13 cellular contexts compared by ENCODE assay signal in genomic region chr1:63143482-63143881, GRCh38.
"Had no signal": no experiment of that assay in that cellular context is flagged by ENCODE, and none has a peak within 500 bp of the region (broad histone marks: within the 10 kb centered on the region; RNA-seq: fewer than 3 reads in every experiment).

No MANE protein-coding gene starts in this region.

- H3K4me1 ChIP-seq: colonic mucosa, esophagus muscularis mucosa, neural progenitor cell, pancreas, sigmoid colon had no signal

- ATAC-seq: activated T-helper 17 cell treated with anti-CD3 and anti-CD28 coated beads, Interleukin-2, amount 50 U/mL, for 72 hours; pancreas; stimulated activated naive CD8-positive, alpha-beta T cell treated with anti-CD3 and anti-CD28 coated beads, Interleukin-15, amount 100 ng/mL, for 72 hours had no signal

- H3K9me3 ChIP-seq: colonic mucosa, esophagus muscularis mucosa, pancreas, sigmoid colon had no signal

- H3K4me3 ChIP-seq: colonic mucosa, esophagus muscularis mucosa, lung, neural progenitor cell, pancreas, sigmoid colon had no signal

- H3K4me2 ChIP-seq: neural progenitor cell had no signal

- H3K27me3 ChIP-seq: colonic mucosa, esophagus muscularis mucosa, neural progenitor cell, pancreas, sigmoid colon had no signal

- DNase-seq: activated naive CD4-positive, alpha-beta T cell treated with anti-CD3 and anti-CD28 coated beads, Interleukin-2, amount 10 ng/mL, durations not matched to agents 7 days and 5 days; activated T-cell treated with anti-CD3 and anti-CD28 coated beads for 4 hours; colonic mucosa; islet precursor cell; midbrain; pancreas; sigmoid colon; stimulated activated CD4-positive, alpha-beta T cell treated with anti-CD3 and anti-CD28 coated beads, Interleukin-1b, Interleukin-23, amount 100 ng/mL, for 48 hours; stimulated activated naive CD8-positive, alpha-beta T cell treated with anti-CD3 and anti-CD28 coated beads, Interleukin-15, amount 100 ng/mL, for 72 hours had no signal

- H3K27ac ChIP-seq: colonic mucosa, esophagus muscularis mucosa, neural progenitor cell, pancreas, sigmoid colon had no signal

- H3K36me3 ChIP-seq: colonic mucosa, esophagus muscularis mucosa, neural progenitor cell, pancreas, sigmoid colon had no signal

- H3K9ac ChIP-seq: neural progenitor cell had no signal

- H2AFZ ChIP-seq: neural progenitor cell had no signal
